ENCODE assay signal across 11 cellular contexts in the genomic region with DNA sequence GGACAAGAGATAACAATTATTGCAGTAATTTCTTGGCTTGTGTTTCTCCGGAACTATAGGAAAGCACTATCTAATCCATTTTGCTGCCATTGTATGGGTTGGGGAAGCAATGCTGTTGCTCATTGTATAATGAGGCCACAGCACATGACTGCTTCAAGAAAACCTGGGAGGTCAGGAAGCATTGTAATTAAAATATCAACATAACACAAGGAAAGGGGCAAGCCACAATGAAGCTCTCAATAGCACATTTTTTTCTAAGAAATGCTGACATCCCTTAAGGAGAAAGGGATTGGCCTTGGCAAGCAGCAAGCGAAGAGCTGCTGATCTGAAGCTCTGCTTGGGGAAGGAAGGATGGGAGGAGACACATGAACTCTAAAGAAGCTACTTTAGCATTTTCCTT. TPM values are rescaled to one million over a fixed set of nuclear protein-coding genes. Genes with fewer than 3 reads are reported as not detected.
"Had no signal": no experiment of that assay in that cellular context is flagged by ENCODE, and none has a peak within 500 bp of the region (broad histone marks: within the 10 kb centered on the region; RNA-seq: fewer than 3 reads in every experiment).

No MANE protein-coding gene starts in this region.

- DNase-seq: activated CD4-positive, alpha-beta T cell treated with anti-CD3 and anti-CD28 coated beads, Interleukin-2, amount 50 U/mL, for 4 hours; activated effector memory CD4-positive, alpha-beta T cell treated with Interleukin-2 at 50 U/mL for 16 hours; activated T-cell treated with anti-CD3 and anti-CD28 coated beads, Interleukin-2, amount 50 U/mL, for 1 hour; lower lobe of right lung; midbrain had no signal

- ATAC-seq: activated CD4-positive, CD25-positive, alpha-beta regulatory T cell treated with anti-CD3 and anti-CD28 coated beads, Interleukin-2, amount 50 U/mL, for 24 hours had no signal

- H3K27me3 ChIP-seq: esophagus muscularis mucosa had no signal

- H3K36me3 Mint-ChIP-seq: activated naive CD4-positive, alpha-beta T cell treated with anti-CD3 and anti-CD28 coated beads, Interleukin-2, amount 50 U/mL, for 24 hours had no signal

- H3K4me3 Mint-ChIP-seq: activated naive CD4-positive, alpha-beta T cell treated with anti-CD3 and anti-CD28 coated beads, Interleukin-2, amount 50 U/mL, for 24 hours had no signal

- H3K27ac Mint-ChIP-seq: activated naive CD4-positive, alpha-beta T cell treated with anti-CD3 and anti-CD28 coated beads, Interleukin-2, amount 50 U/mL, for 24 hours had no signal

- H3K4me3 ChIP-seq: esophagus muscularis mucosa, lower lobe of right lung, skin epidermis had no signal

- H3K9me3 ChIP-seq: esophagus muscularis mucosa, lower lobe of right lung had no signal

- H3K9me3 Mint-ChIP-seq: activated naive CD4-positive, alpha-beta T cell treated with anti-CD3 and anti-CD28 coated beads, Interleukin-2, amount 50 U/mL, for 24 hours had no signal

- H3K27ac ChIP-seq: esophagus muscularis mucosa, lower lobe of right lung, parathyroid adenoma, skin epidermis had no signal

- H3K4me1 Mint-ChIP-seq: activated naive CD4-positive, alpha-beta T cell treated with anti-CD3 and anti-CD28 coated beads, Interleukin-2, amount 50 U/mL, for 24 hours had no signal

RNA-seq across cellular contexts. Expression of gene PLPP3, which starts 44.0 kb away (rescaled TPM):
- total RNA-seq: T-helper 2 cell treated with Interferon-gamma antibody and Interleukin-4, amounts not matched to agents 100 ng/mL and 5 ng/mL, for 36 hours had no signal
